In the genomic region with DNA sequence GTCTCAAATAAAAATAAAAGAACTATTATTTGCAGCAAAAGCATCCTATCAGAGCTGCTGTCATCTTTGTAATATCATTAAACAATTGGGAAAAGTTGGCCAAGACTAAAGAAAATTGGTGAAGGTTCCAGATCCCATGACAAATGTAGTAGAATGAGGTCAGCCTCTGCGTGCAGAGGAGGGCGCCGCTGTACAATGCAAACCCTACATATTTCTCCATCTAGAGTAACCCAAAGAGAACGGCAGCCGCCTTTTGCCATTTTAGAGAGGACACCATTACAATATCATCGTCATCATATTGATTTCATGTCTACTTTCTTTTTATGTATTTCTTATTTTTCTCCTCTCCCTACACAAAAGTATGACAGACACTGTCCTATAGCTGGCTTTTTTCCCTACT, we compare ENCODE assay signal across 12 cellular contexts. TPM values are rescaled to one million over a fixed set of nuclear protein-coding genes. Genes with fewer than 3 reads are reported as not detected.
A peak's percentile ranks its signal among the peaks of the same experiment; 100 is the strongest.
DNase-seq lines count a peak whose midpoint lies in the region; ATAC-seq, FAIRE-seq and TF ChIP-seq lines count a peak whose summit lies in the region.
"Had no signal": no experiment of that assay in that cellular context is flagged by ENCODE, and none has a peak within 500 bp of the region (broad histone marks: within the 10 kb centered on the region; RNA-seq: fewer than 3 reads in every experiment).

No MANE protein-coding gene starts in this region.

- TF ChIP-seq POLR2A in GM12878 (IDR thresholded peaks at IDR 0.05; ENCODE audit: low read depth, low read length) = no peak

- no peaks in the 10 kb centered on the region for H3K4me1 ChIP-seq in A673 (ENCODE audit: insufficient read depth, low read length, poor library complexity, severe bottlenecking)
- H3K4me1 ChIP-seq in GM12878 (ENCODE audit: control insufficient read depth, insufficient read depth, low read length) = no peaks in the 10 kb centered on the region

- H3K27ac ChIP-seq in A673 (ENCODE audit: low read depth, low read length, poor library complexity, severe bottlenecking) (no peak overlapping the region), GM12878 (ENCODE audit: control insufficient read depth, insufficient read depth) (no peak overlapping the region)

- H3K9me3 Mint-ChIP-seq in memory B cell = no peaks in the 10 kb centered on the region
- H3K9me3 Mint-ChIP-seq: activated B cell treated with CpG ODN at 0.5 μM for 24 hours had no signal

- RAD21 ChIA-PET in GM12878 (lab: Charles Lee; ENCODE audit: unreplicated experiment) = interaction anchor here (0.8 to 2.2 kb wide), 2 partner anchors 24 to 87 kb away, joined by 3 to 8 read pairs; no protein-coding TSS in a partner anchor

- BruUV-seq in A673 (replicated peaks; lab: Mats Ljungman, UMichigan) (no TSS peak), GM12878 (replicated peaks; lab: Mats Ljungman, UMichigan) (no TSS peak)

- H3K9me3 ChIP-seq in A673 (ENCODE audit: low read depth, low read length, poor library complexity, severe bottlenecking) (no peaks in the 10 kb centered on the region), GM12878 (replicated peaks; ENCODE audit: control insufficient read depth, insufficient read depth, low read length) (no peaks in the 10 kb centered on the region)

- H3K4me2 ChIP-seq in GM12878 (ENCODE audit: control insufficient read depth, insufficient read depth) = no peak overlapping the region

- POLR2A ChIA-PET in A673 (lab: Charles Lee; ENCODE audit: low non-redundant PET) = no interaction called here
- POLR2A ChIA-PET in GM12878 (lab: Charles Lee) = no interaction called here

- TF ChIP-seq CTCF in A673 (conservative IDR thresholded peaks at IDR 0.05; ENCODE audit: low read depth, low read length) (peak; percentile 31; the same call in 1 of the 2 replicates), GM12878 (IDR thresholded peaks at IDR 0.05 in 2 of 3, conservative IDR thresholded peaks at IDR 0.05 in 1 of 3; ENCODE audit: control insufficient read depth in 2 of 3, extremely low read depth in 1 of 3, insufficient read depth in 1 of 3, low read depth in 3 of 3, low read length in 3 of 3) (peak in 1 of 3 experiments; percentile 24; a peak in 1 of 6 replicates)

- peak; percentile 24; the same call in 1 of the 2 replicates for TF ChIP-seq RAD21 in GM12878 (IDR thresholded peaks at IDR 0.05; ENCODE audit: insufficient read depth, low read depth, low read length)

- peaks cover 39% of the 10 kb centered on the region for H3K36me3 Mint-ChIP-seq in memory B cell

- CTCF ChIA-PET in A673 (lab: Charles Lee) (interaction anchor here (0.7 kb wide), 1 partner anchor 87 kb away, joined by 3 read pairs; no protein-coding TSS in a partner anchor), GM12878 (lab: Yijun Ruan, JAX) (interaction anchor here (0.6 to 1.7 kb wide), 5 partner anchors 9 to 92 kb away, joined by 3 to 14 read pairs (median 3); no protein-coding TSS in a partner anchor)

- H2AFZ ChIP-seq in GM12878 (ENCODE audit: control insufficient read depth, low read depth, low read length) = no peak overlapping the region

- H3K36me3 ChIP-seq in A673 (ENCODE audit: insufficient read depth, low read length, poor library complexity, severe bottlenecking) = peaks cover 22% of the 10 kb centered on the region
- H3K36me3 ChIP-seq in GM12878 (ENCODE audit: control insufficient read depth in 2 of 2, insufficient read depth in 2 of 2, low read length in 1 of 2) = peaks cover 29 to 49% of the 10 kb centered on the region in 2 experiments

- SMC1A ChIA-PET in GM12878 (lab: Charles Lee; ENCODE audit: uncharacterized antibody, unreplicated experiment) = interaction anchor here (0.7 to 1.6 kb wide), 4 partner anchors 22 to 100 kb away, joined by 3 to 9 read pairs (median 4); no protein-coding TSS in a partner anchor

- H3K27me3 ChIP-seq in A673 (replicated peaks; ENCODE audit: insufficient read depth, low read depth, low read length, poor library complexity) = no peaks in the 10 kb centered on the region
- H3K27me3 ChIP-seq in GM12878 (replicated peaks in 1 of 2; ENCODE audit: control insufficient read depth in 2 of 2, insufficient read depth in 2 of 2, low read length in 1 of 2) = no peaks in the 10 kb centered on the region

- H3K27me3 Mint-ChIP-seq in memory B cell = no peaks in the 10 kb centered on the region
- H3K27me3 Mint-ChIP-seq: activated B cell treated with CpG ODN at 0.5 μM for 24 hours had no signal

- no peak overlapping the region for H3K4me3 Mint-ChIP-seq in memory B cell
- H3K4me3 Mint-ChIP-seq: activated B cell treated with CpG ODN at 0.5 μM for 24 hours had no signal

- WGBS in GM12878 (ENCODE audit: insufficient coverage, insufficient replicate concordance, low lambda C conversion rate, missing lambda C conversion rate) = over 99% methylated on average over 6 of the region's 6 CpGs

- no peaks in the 10 kb centered on the region for H4K20me1 ChIP-seq in GM12878 (ENCODE audit: control insufficient read depth, insufficient read depth)

- no peak for TF ChIP-seq EP300 in GM12878 (IDR thresholded peaks at IDR 0.05; ENCODE audit: borderline replicate concordance in 1 of 2, control insufficient read depth in 1 of 2, low read depth in 2 of 2, low read length in 2 of 2)

- intact Hi-C loops in A673 (cut with micrococcal nuclease; ENCODE audit: unreplicated experiment) = no loop called here
- intact Hi-C loops in GM12878 (cut with micrococcal nuclease; ENCODE audit: unreplicated experiment) = no loop called here

- H3K9ac ChIP-seq in GM12878 (ENCODE audit: control insufficient read depth, insufficient read depth, low read length) = no peak overlapping the region

- no peak for FAIRE-seq in GM12878 (lab: Jason Lieb, UNC)

- no peaks in the 10 kb centered on the region; the same call in 1 of the 2 replicates for H3K79me2 ChIP-seq in GM12878 (ENCODE audit: control insufficient read depth, insufficient read depth, low read length)

- no peak overlapping the region for H3K27ac Mint-ChIP-seq in memory B cell
- H3K27ac Mint-ChIP-seq: activated B cell treated with CpG ODN at 0.5 μM for 24 hours had no signal

- peaks cover 4% of the 10 kb centered on the region for H3K4me1 Mint-ChIP-seq in memory B cell
- H3K4me1 Mint-ChIP-seq: activated B cell treated with CpG ODN at 0.5 μM for 24 hours had no signal

- in situ Hi-C loops in GM12878 (cut with MboI) = no loop called here

- H3K4me3 ChIP-seq in A673 (ENCODE audit: low read depth, low read length, poor library complexity, severe bottlenecking) = no peak overlapping the region
- H3K4me3 ChIP-seq in GM12878 = no peak overlapping the region

- DNase-seq in A673 (ENCODE audit: low spot score) (no peak), EH (ENCODE audit: low read depth) (peak; percentile 25), GM12878 (ENCODE audit: low read depth, low spot score) (no peak), memory B cell (ENCODE audit: low spot score in 2 of 2) (no peak), DMS79 treated with DMSO at 0.1 percent for 48 hours (lab: John Stamatoyannopoulos, UW) (no peak), NCI-H82 treated with DMSO at 0.1 percent for 48 hours (lab: John Stamatoyannopoulos, UW; ENCODE audit: unreplicated experiment) (no peak), epidermal melanocyte (ENCODE audit: insufficient read length, low spot score) (no peak)
- DNase-seq: activated B cell treated with CpG ODN at 0.5 μM for 24 hours; activated naive CD4-positive, alpha-beta T cell; NCI-H1436 treated with DMSO at 0.1 percent for 48 hours; stimulated activated naive CD4-positive, alpha-beta T cell had no signal

- ATAC-seq in GM12878 (no peak), memory B cell (ENCODE audit: low read depth) (peak; percentile 35), HG03108 (IDR thresholded peaks at IDR 0.05; ENCODE audit: unreplicated experiment) (no peak)

TF ChIP-seq in GM12878, 131 proteins besides CTCF, POLR2A, EP300 and RAD21:
- peak in 1 of 2 experiments; percentile 88; a peak in 1 of 4 replicates for TF ChIP-seq ETV6 (conservative IDR thresholded peaks at IDR 0.05 in 1 of 2, IDR thresholded peaks at IDR 0.05 in 1 of 2; ENCODE audit: borderline replicate concordance in 1 of 2, low read depth in 1 of 2)
- TF ChIP-seq ZZZ3 (IDR thresholded peaks at IDR 0.05; ENCODE audit: control insufficient read depth, insufficient read length, low read depth) = no peak
- no peak for TF ChIP-seq NRF1 (conservative IDR thresholded peaks at IDR 0.05; ENCODE audit: low read depth, low read length)

RNA-seq across cellular contexts. Expression of a gene that starts 59.5 kb away (rescaled TPM):
- total RNA-seq in A673 (2021) (31.3 and 35.2 TPM in 2 replicates), GM12878 (2014; rRNA removed) (17.8 and 18.5 TPM in 2 replicates), GM12878 (2014; rRNA removed; fragmentation: Illumina TruSeq; extraction: Trizol) (24.1 and 24.2 TPM in 2 replicates), GM12878 (2021) (42.1 and 54.8 TPM in 2 replicates)
- 207 and 208 TPM in 2 replicates for total RNA-seq in GM12878 (2013; cell fraction: nucleolus; rRNA removed)
- polyA plus RNA-seq in GM12878 (2011; ENCODE audit: low read depth) = 9.9 TPM
- polyA plus RNA-seq in GM12878 (2011; rRNA removed) (26.6 and 34.3 TPM in 2 replicates), GM12878 (2014; fragmentation: Illumina TruSeq; extraction: Trizol) (27.1 and 27.9 TPM in 2 replicates), GM12878 (2014; fragmentation: Nextera tagmentation; extraction: Ambion mirVana) (10 to 100 TPM; 12.9 to 18.4 TPM), GM12878 (2014; rRNA removed) (21.7 and 22.7 TPM in 2 replicates), GM12878 (2016; fragmentation: Nextera tagmentation; extraction: Ambion mirVana) (10 to 100 TPM; 22.1 to 25.0 TPM)
- polyA plus RNA-seq in GM12878 (2011; cell fraction: cytosol; rRNA removed) = 21.0 and 23.6 TPM in 2 replicates
- 69.7 and 78.1 TPM in 2 replicates for polyA plus RNA-seq in GM12878 (2011; cell fraction: nucleus; rRNA removed)
- 16.4 and 22.5 TPM in 2 replicates for polyA plus RNA-seq in GM12878 (2012)
- 49.9 and 55.7 TPM in 2 replicates for polyA minus RNA-seq in GM12878 (2011; rRNA and poly(A)+ RNA removed)
- 18.0 and 20.2 TPM in 2 replicates for polyA minus RNA-seq in GM12878 (2011; cell fraction: cytosol; rRNA and poly(A)+ RNA removed)
- polyA minus RNA-seq in GM12878 (2011; cell fraction: nucleus; rRNA and poly(A)+ RNA removed) = 45.5 and 61.3 TPM in 2 replicates
